In the genomic region with DNA sequence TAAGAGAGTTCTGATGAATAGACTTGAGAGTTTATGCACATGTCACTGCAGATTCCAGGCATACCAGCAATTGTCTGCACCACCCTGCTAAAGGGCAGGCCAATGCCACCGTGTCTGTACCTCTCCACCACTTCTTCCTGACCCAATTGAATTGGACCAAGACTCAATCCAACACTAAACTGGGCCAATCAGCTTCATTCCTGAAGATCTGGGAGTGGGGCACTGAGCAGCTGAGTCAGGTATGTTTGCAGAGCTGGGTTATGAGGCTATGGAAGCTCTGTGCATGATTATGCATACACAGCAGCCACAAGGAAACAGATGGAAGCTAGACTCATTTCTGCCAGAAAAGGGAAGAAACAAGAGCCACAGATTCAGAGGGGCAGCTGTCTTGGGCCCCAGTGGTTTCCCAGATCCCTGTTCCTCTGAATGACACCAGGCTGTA, we compare ENCODE assay signal across 14 cellular contexts. TPM values are rescaled to one million over a fixed set of nuclear protein-coding genes. Genes with fewer than 3 reads are reported as not detected.
DNase-seq lines count a peak whose midpoint lies in the region; ATAC-seq and TF ChIP-seq lines count a peak whose summit lies in the region.
"Had no signal": no experiment of that assay in that cellular context is flagged by ENCODE, and none has a peak within 500 bp of the region (broad histone marks: within the 10 kb centered on the region; RNA-seq: fewer than 3 reads in every experiment).

No MANE protein-coding gene starts in this region.

- no peak overlapping the region for H3K4me3 ChIP-seq in right lobe of liver
- H3K4me3 ChIP-seq in CD8-positive, alpha-beta T cell (ENCODE audit: low read depth, low read length): no peak overlapping the region
- H3K4me3 ChIP-seq: MG63, testis had no signal

- DNase-seq in CD1c-positive myeloid dendritic cell (ENCODE audit: extremely low spot score) (peak; percentile 75), M059J (ENCODE audit: low read depth) (peak; percentile 11), right lobe of liver (no peak)
- DNase-seq in CD8-positive, alpha-beta T cell: no peak
- no peak for DNase-seq in stimulated activated CD4-positive, alpha-beta T cell treated with anti-CD3 and anti-CD28 coated beads, Interleukin-4, amount 100 ng/mL, for 1 hour
- DNase-seq: activated B cell treated with CpG ODN at 0.5 μM for 24 hours; dermis blood vessel endothelial cell; MG63; stimulated activated CD4-positive, alpha-beta T cell treated with anti-CD3 and anti-CD28 coated beads, Interleukin-4, amount 100 ng/mL, for 4 hours; testis had no signal

- H3K27ac ChIP-seq in right lobe of liver: no peak overlapping the region
- H3K27ac ChIP-seq in CD8-positive, alpha-beta T cell (ENCODE audit: low read depth, low read length): no peak overlapping the region
- H3K27ac ChIP-seq: neutrophil, testis had no signal

- ATAC-seq in right lobe of liver: peak; percentile 36 to 64 (median 42)
- no peak for ATAC-seq in GM19467 (IDR thresholded peaks at IDR 0.05; ENCODE audit: unreplicated experiment)
- ATAC-seq in GM18511 (IDR thresholded peaks at IDR 0.05; ENCODE audit: unreplicated experiment): no peak
- ATAC-seq in CD8-positive, alpha-beta T cell: no peak

- H3K27me3 ChIP-seq in right lobe of liver: no peaks in the 10 kb centered on the region
- H3K27me3 ChIP-seq in CD8-positive, alpha-beta T cell (ENCODE audit: insufficient read depth, low read length): no peaks in the 10 kb centered on the region
- H3K27me3 ChIP-seq: MG63, neutrophil, testis had no signal

- H3K27me3 Mint-ChIP-seq in dendritic cell treated with granulocyte-macrophage colony-stimulating factor and Interleukin-4, amounts not matched to agents 40 ng/mL and 50 ng/mL, for 4 days: no peaks in the 10 kb centered on the region
- H3K27me3 Mint-ChIP-seq in CD8-positive, alpha-beta T cell (ENCODE audit: low read depth): peaks cover 14% of the 10 kb centered on the region

- H3K4me3 Mint-ChIP-seq in dendritic cell treated with granulocyte-macrophage colony-stimulating factor and Interleukin-4, amounts not matched to agents 40 ng/mL and 50 ng/mL, for 4 days: peak overlapping the region; percentile 20
- no peak overlapping the region for H3K4me3 Mint-ChIP-seq in CD8-positive, alpha-beta T cell
- H3K4me3 Mint-ChIP-seq: activated B cell treated with CpG ODN at 0.5 μM for 24 hours had no signal

- H3K9me3 ChIP-seq in right lobe of liver: no peaks in the 10 kb centered on the region
- H3K9me3 ChIP-seq in CD8-positive, alpha-beta T cell (ENCODE audit: low read length): no peaks in the 10 kb centered on the region
- H3K9me3 ChIP-seq: MG63, neutrophil, testis had no signal

- intact Hi-C loops in dendritic cell treated with granulocyte-macrophage colony-stimulating factor and Interleukin-4, amounts not matched to agents 40 ng/mL and 50 ng/mL, for 4 days (cut with micrococcal nuclease): loop anchor here (5.0 kb wide), 2 partner anchors 46 to 86 kb away; no protein-coding TSS in a partner anchor
- intact Hi-C loops in right lobe of liver (cut with DNase I): no loop called here
- intact Hi-C loops in CD8-positive, alpha-beta T cell (cut with DNase I, micrococcal nuclease): no loop called here

- H3K36me3 ChIP-seq in right lobe of liver: no peaks in the 10 kb centered on the region
- H3K36me3 ChIP-seq in CD8-positive, alpha-beta T cell (ENCODE audit: insufficient read depth, low read length): no peaks in the 10 kb centered on the region
- H3K36me3 ChIP-seq: MG63, neutrophil had no signal

- TF ChIP-seq CTCF in right lobe of liver (IDR thresholded peaks at IDR 0.05): no peak
- no peak for TF ChIP-seq CTCF in CD8-positive, alpha-beta T cell (IDR thresholded peaks at IDR 0.05)

- CTCF ChIA-PET in CD8-positive, alpha-beta T cell (lab: Charles Lee): no interaction called here

- peaks cover 73% of the 10 kb centered on the region for H3K4me1 Mint-ChIP-seq in dendritic cell treated with granulocyte-macrophage colony-stimulating factor and Interleukin-4, amounts not matched to agents 40 ng/mL and 50 ng/mL, for 4 days (ENCODE audit: low read depth)
- H3K4me1 Mint-ChIP-seq in CD8-positive, alpha-beta T cell (ENCODE audit: low read depth): no peaks in the 10 kb centered on the region

- H3K36me3 Mint-ChIP-seq in dendritic cell treated with granulocyte-macrophage colony-stimulating factor and Interleukin-4, amounts not matched to agents 40 ng/mL and 50 ng/mL, for 4 days (ENCODE audit: low read depth): no peaks in the 10 kb centered on the region
- H3K36me3 Mint-ChIP-seq in CD8-positive, alpha-beta T cell: no peaks in the 10 kb centered on the region

- H3K4me1 ChIP-seq in right lobe of liver: no peaks in the 10 kb centered on the region
- no peaks in the 10 kb centered on the region for H3K4me1 ChIP-seq in CD8-positive, alpha-beta T cell (ENCODE audit: insufficient read depth, low read length)
- H3K4me1 ChIP-seq: testis had no signal

- H3K27ac Mint-ChIP-seq in dendritic cell treated with granulocyte-macrophage colony-stimulating factor and Interleukin-4, amounts not matched to agents 40 ng/mL and 50 ng/mL, for 4 days: peak overlapping the region; percentile 98
- H3K27ac Mint-ChIP-seq in CD8-positive, alpha-beta T cell: no peak overlapping the region
- H3K27ac Mint-ChIP-seq: activated B cell treated with CpG ODN at 0.5 μM for 24 hours had no signal

- POLR2A ChIA-PET in CD8-positive, alpha-beta T cell (lab: Charles Lee): no interaction called here

- 25% methylated on average over 1 of the region's 1 CpG for WGBS in right lobe of liver (ENCODE audit: insufficient coverage, low coverage, low lambda C conversion rate, missing lambda C conversion rate)

- no peaks in the 10 kb centered on the region for H3K9me3 Mint-ChIP-seq in dendritic cell treated with granulocyte-macrophage colony-stimulating factor and Interleukin-4, amounts not matched to agents 40 ng/mL and 50 ng/mL, for 4 days
- H3K9me3 Mint-ChIP-seq in CD8-positive, alpha-beta T cell: no peaks in the 10 kb centered on the region
- H3K9me3 Mint-ChIP-seq: activated B cell treated with CpG ODN at 0.5 μM for 24 hours had no signal

- no peak for TF ChIP-seq POLR2A in right lobe of liver (IDR thresholded peaks at IDR 0.05)

RNA-seq across cellular contexts. Expression of a gene that starts 28.0 kb away (rescaled TPM):
- not detected in 2 replicates for total RNA-seq in M059J (2014; rRNA removed; shearing (Covaris generic))
- 10 to 100 TPM; 26.7 to 70.2 (median 45.0) TPM for total RNA-seq in right lobe of liver
- total RNA-seq in CD8-positive, alpha-beta T cell: not detected
- total RNA-seq: activated B cell treated with CpG ODN at 0.5 μM for 24 hours had no signal

RNA-seq across cellular contexts. Expression of a gene that starts 50.5 kb away (rescaled TPM):
- total RNA-seq in M059J (2014; rRNA removed; shearing (Covaris generic)): 10.5 and 20.1 TPM in 2 replicates
- total RNA-seq in right lobe of liver: 10 to 100 TPM in 5 of 6 experiments, 1 to 10 TPM in 1; 9.8 to 17.6 (median 15.7) TPM
- 10 to 100 TPM; 26.2 to 32.4 TPM for total RNA-seq in CD8-positive, alpha-beta T cell

Comparison
In these comparisons a context has a peak if more than half of its experiments do, and no peak if none do; other contexts are left out.
1. DNase-seq: peak in CD1c-positive myeloid dendritic cell (single experiment) and M059J (single experiment); none in right lobe of liver (0 of 3), CD8-positive, alpha-beta T cell (0 of 7) and stimulated activated CD4-positive, alpha-beta T cell treated with anti-CD3 and anti-CD28 coated beads, Interleukin-4, amount 100 ng/mL, for 1 hour (single experiment).
2. ATAC-seq: peak in right lobe of liver (4 of 4); none in GM19467 (single experiment), GM18511 (single experiment) and CD8-positive, alpha-beta T cell (single experiment).
3. RNA of a gene that starts 28.0 kb away (total RNA-seq): 26.7 to 70.2 TPM in right lobe of liver; not detected in M059J and not detected in CD8-positive, alpha-beta T cell; every median in the first group is over 10 times any median in the second.